In genomic region chr10:50603151-50603850, GRCh38 we compare ENCODE assay signal across 13 cellular contexts. TPM values are rescaled to one million over a fixed set of nuclear protein-coding genes. Genes with fewer than 3 reads are reported as not detected.
DNase-seq lines count a peak whose midpoint lies in the region; ATAC-seq and TF ChIP-seq lines count a peak whose summit lies in the region.
"Had no signal": no experiment of that assay in that cellular context is flagged by ENCODE, and none has a peak within 500 bp of the region (broad histone marks: within the 10 kb centered on the region; RNA-seq: fewer than 3 reads in every experiment).

No MANE protein-coding gene starts in this region.

- no peak overlapping the region for H3K4me3 Mint-ChIP-seq in H9
- H3K4me3 Mint-ChIP-seq in stimulated activated memory B cell treated with anti-CD40 and anti-IgM and Interleukin-4, amounts not matched to agents 10 μg/mL and 1 μg/mL and 100 μg/mL, for 72 hours, result no peak overlapping the region
- H3K4me3 Mint-ChIP-seq: activated CD4-positive, alpha-beta T cell treated with anti-CD3 and anti-CD28 coated beads, Interleukin-2, amount 10 ng/mL, durations not matched to agents 24 days and 14 days had no signal

- H3K23me2 ChIP-seq in H9 (ENCODE audit: insufficient read length, low read depth, low read length, poor library complexity, severe bottlenecking), result no peaks in the 10 kb centered on the region

- no peak for ATAC-seq in stimulated activated memory B cell treated with anti-CD40 and anti-IgM and Interleukin-4, amounts not matched to agents 10 μg/mL and 1 μg/mL and 100 μg/mL, for 72 hours

- H3K18ac ChIP-seq in H9 (ENCODE audit: insufficient read length, low read depth, low read length), result no peak overlapping the region

- no peak overlapping the region for H4K91ac ChIP-seq in H9 (ENCODE audit: insufficient read length, low read depth, low read length)

- no peak overlapping the region for H3K4me3 ChIP-seq in fibroblast of lung (replicated peaks in 1 of 4; ENCODE audit: control extremely low read depth in 1 of 4, insufficient read depth in 1 of 4, low read depth in 3 of 4, low read length in 4 of 4)
- H3K4me3 ChIP-seq: ovary, upper lobe of right lung had no signal

- CTCF ChIA-PET in RWPE1 (lab: Yijun Ruan, JAX), result no interaction called here

- no peak overlapping the region for H2BK120ac ChIP-seq in H9 (ENCODE audit: low read depth, low read length, poor library complexity, severe bottlenecking)

- H3K4me1 ChIP-seq in H9 (ENCODE audit: insufficient read depth, low read length) (0 out of 2 replicates have a peak, but pooled peaks cover 4% of the 10 kb centered on the region), fibroblast of lung (ENCODE audit: control insufficient read depth, extremely low read depth, insufficient read depth, low read length) (peaks cover 32% of the 10 kb centered on the region)

- no peaks in the 10 kb centered on the region for H3K27me3 Mint-ChIP-seq in H9 (ENCODE audit: low read depth)
- H3K27me3 Mint-ChIP-seq in stimulated activated memory B cell treated with anti-CD40 and anti-IgM and Interleukin-4, amounts not matched to agents 10 μg/mL and 1 μg/mL and 100 μg/mL, for 72 hours, result no peaks in the 10 kb centered on the region
- H3K27me3 Mint-ChIP-seq: activated CD4-positive, alpha-beta T cell treated with anti-CD3 and anti-CD28 coated beads, Interleukin-2, amount 10 ng/mL, durations not matched to agents 24 days and 14 days had no signal

- H3K4me1 Mint-ChIP-seq in H9, result peaks cover 34 to 42% of the 10 kb centered on the region in 2 experiments
- peaks cover 66% of the 10 kb centered on the region for H3K4me1 Mint-ChIP-seq in stimulated activated memory B cell treated with anti-CD40 and anti-IgM and Interleukin-4, amounts not matched to agents 10 μg/mL and 1 μg/mL and 100 μg/mL, for 72 hours

- H3K9ac ChIP-seq in H9 (ENCODE audit: extremely low read depth, insufficient read length, low read length) (no peak overlapping the region), fibroblast of lung (ENCODE audit: insufficient read depth, low read length) (no peak overlapping the region)

- no peak overlapping the region for H2BK20ac ChIP-seq in H9 (ENCODE audit: low read depth, low read length, poor library complexity, severe bottlenecking)

- H3K27ac ChIP-seq in H9 (ENCODE audit: insufficient read length, low read depth, low read length), result no peak overlapping the region
- H3K27ac ChIP-seq in RWPE1, result peak overlapping the region; percentile 63
- H3K27ac ChIP-seq in fibroblast of lung (ENCODE audit: insufficient read depth, low read length), result no peak overlapping the region

- no peaks in the 10 kb centered on the region for H3K36me3 ChIP-seq in fibroblast of lung (ENCODE audit: control insufficient read depth, insufficient read depth, low read length)
- H3K36me3 ChIP-seq: ovary, upper lobe of right lung had no signal

- no peak overlapping the region for H2BK15ac ChIP-seq in H9 (ENCODE audit: low read depth, low read length)

- no peak overlapping the region for H3K14ac ChIP-seq in H9 (ENCODE audit: insufficient read depth, low read length)

- no peak for DNase-seq in H9
- DNase-seq in RWPE1 (ENCODE audit: low spot score), result no peak
- DNase-seq in fibroblast of lung (ENCODE audit: low read depth in 2 of 2), result no peak
- DNase-seq in HCEC 1CT, result no peak
- DNase-seq in NCI-H510A treated with DMSO at 0.1 percent for 48 hours (lab: John Stamatoyannopoulos, UW), result no peak
- DNase-seq in NCI-H526 treated with DMSO at 0.1 percent for 48 hours (lab: John Stamatoyannopoulos, UW), result no peak
- DNase-seq: activated CD4-positive, alpha-beta T cell treated with anti-CD3 and anti-CD28 coated beads, Interleukin-2, amount 10 ng/mL, durations not matched to agents 24 days and 14 days; amniotic stem cell; Karpas-422; ovary; upper lobe of right lung had no signal

- H3K4me2 ChIP-seq in H9 (ENCODE audit: insufficient read depth, insufficient read length, low read length), result no peak overlapping the region
- peak overlapping the region; percentile 13 for H3K4me2 ChIP-seq in fibroblast of lung (ENCODE audit: extremely low read depth, insufficient read depth, low read length)

- no peak overlapping the region for H4K8ac ChIP-seq in H9 (replicated peaks; ENCODE audit: insufficient read length, low read depth, low read length)

- no peak overlapping the region for H4K5ac ChIP-seq in H9 (ENCODE audit: insufficient read length, low read depth, low read length)

- no peak overlapping the region for H3K4ac ChIP-seq in H9 (ENCODE audit: low read depth, low read length)

- no peak overlapping the region for H3T11ph ChIP-seq in H9 (ENCODE audit: low read length)

- no peak overlapping the region for H3K23ac ChIP-seq in H9 (ENCODE audit: insufficient read length, low read depth, low read length)

- H3K79me2 ChIP-seq in H9 (ENCODE audit: insufficient read depth, low read length), result no peaks in the 10 kb centered on the region; the same call in 1 of the 2 replicates
- peaks cover 4% of the 10 kb centered on the region for H3K79me2 ChIP-seq in fibroblast of lung (ENCODE audit: control insufficient read depth, insufficient read depth, low read length)

- H2AK5ac ChIP-seq in H9 (ENCODE audit: insufficient read length, low read length), result no peak overlapping the region

- TF ChIP-seq CTCF in H9 (conservative IDR thresholded peaks at IDR 0.05), result no peak
- no peak for TF ChIP-seq CTCF in RWPE1 (conservative IDR thresholded peaks at IDR 0.05; ENCODE audit: low read depth)
- TF ChIP-seq CTCF in fibroblast of lung (conservative IDR thresholded peaks at IDR 0.05 in 1 of 2, IDR thresholded peaks at IDR 0.05 in 1 of 2; ENCODE audit: low read depth in 1 of 2, low read length in 2 of 2), result no peak

- no peak overlapping the region for H3K56ac ChIP-seq in H9 (ENCODE audit: insufficient read length, low read depth, low read length)

- no peaks in the 10 kb centered on the region for H4K20me1 ChIP-seq in H9 (ENCODE audit: control insufficient read depth, insufficient read depth, insufficient read length)
- no peaks in the 10 kb centered on the region for H4K20me1 ChIP-seq in fibroblast of lung (ENCODE audit: control insufficient read depth, extremely low read depth, insufficient read depth, low read length)

- H3K9me3 ChIP-seq in H9 (ENCODE audit: control insufficient read depth, low read depth, low read length) (no peaks in the 10 kb centered on the region), fibroblast of lung (ENCODE audit: control insufficient read depth, insufficient read depth, low read depth, low read length) (no peaks in the 10 kb centered on the region)
- H3K9me3 ChIP-seq: ovary, upper lobe of right lung had no signal

- H2AFZ ChIP-seq in H9 (ENCODE audit: low read length) (no peak overlapping the region), fibroblast of lung (ENCODE audit: low read length) (no peak overlapping the region)

- H3K36me3 Mint-ChIP-seq in H9 (ENCODE audit: insufficient read depth in 1 of 3, low read depth in 3 of 3), result no peaks in the 10 kb centered on the region
- peaks cover 4% of the 10 kb centered on the region for H3K36me3 Mint-ChIP-seq in stimulated activated memory B cell treated with anti-CD40 and anti-IgM and Interleukin-4, amounts not matched to agents 10 μg/mL and 1 μg/mL and 100 μg/mL, for 72 hours

- peak overlapping the region; percentile 14 to 83 (median 54); a peak in 4 of 7 replicates for H3K27ac Mint-ChIP-seq in H9
- H3K27ac Mint-ChIP-seq in stimulated activated memory B cell treated with anti-CD40 and anti-IgM and Interleukin-4, amounts not matched to agents 10 μg/mL and 1 μg/mL and 100 μg/mL, for 72 hours, result peak overlapping the region; percentile 26
- H3K27ac Mint-ChIP-seq: activated CD4-positive, alpha-beta T cell treated with anti-CD3 and anti-CD28 coated beads, Interleukin-2, amount 10 ng/mL, durations not matched to agents 24 days and 14 days had no signal

- H2BK12ac ChIP-seq in H9 (ENCODE audit: insufficient read length, low read depth, low read length), result no peak overlapping the region

- H3K27me3 ChIP-seq in H9 (ENCODE audit: insufficient read depth, low read length), result no peaks in the 10 kb centered on the region
- no peaks in the 10 kb centered on the region for H3K27me3 ChIP-seq in fibroblast of lung (ENCODE audit: control insufficient read depth, insufficient read depth, low read length)
- H3K27me3 ChIP-seq: ovary, upper lobe of right lung had no signal

- no peak overlapping the region for H2BK5ac ChIP-seq in H9 (ENCODE audit: insufficient read length, low read length)

- no peaks in the 10 kb centered on the region for H3K79me1 ChIP-seq in H9 (ENCODE audit: insufficient read depth, low read depth, low read length, poor library complexity, severe bottlenecking)

- POLR2A ChIA-PET in RWPE1 (lab: Yijun Ruan, JAX; ENCODE audit: low non-redundant PET), result no interaction called here

- WGBS in H9 (ENCODE audit: extremely low coverage, insufficient read length, low lambda C conversion rate), result no CpG with 5 or more reads among the region's 6 CpGs

- no peaks in the 10 kb centered on the region for H3K9me3 Mint-ChIP-seq in H9
- H3K9me3 Mint-ChIP-seq in stimulated activated memory B cell treated with anti-CD40 and anti-IgM and Interleukin-4, amounts not matched to agents 10 μg/mL and 1 μg/mL and 100 μg/mL, for 72 hours, result no peaks in the 10 kb centered on the region
- H3K9me3 Mint-ChIP-seq: activated CD4-positive, alpha-beta T cell treated with anti-CD3 and anti-CD28 coated beads, Interleukin-2, amount 10 ng/mL, durations not matched to agents 24 days and 14 days; CD14-positive monocyte had no signal

RNA-seq across cellular contexts. Expression of gene SGMS1, which starts 20.5 kb away (rescaled TPM):
- total RNA-seq in H9 (2021) (19.3 and 20.4 TPM in 2 replicates), fibroblast of lung (55.2 and 82.1 TPM in 2 replicates)
- 22.9 and 39.9 TPM in 2 replicates for polyA plus RNA-seq in fibroblast of lung
- polyA plus RNA-seq in fibroblast of lung (2012), result 19.7 and 31.1 TPM in 2 replicates
- polyA minus RNA-seq in fibroblast of lung (ENCODE audit: low replicate concordance), result 12.2 and 41.5 TPM in 2 replicates
